7 cellular contexts compared by ENCODE assay signal in genomic region chr13:93819331-93819730, GRCh38.
"Had no signal": no experiment of that assay in that cellular context is flagged by ENCODE, and none has a peak within 500 bp of the region (broad histone marks: within the 10 kb centered on the region; RNA-seq: fewer than 3 reads in every experiment).

No MANE protein-coding gene starts in this region.

- H3K9me3 Mint-ChIP-seq: HFFc6 had no signal

- DNase-seq: GOT3, H7, HFFc6, IMR-90 had no signal

- H3K4me3 ChIP-seq: HAP-1, K562 had no signal

- H3K4me3 Mint-ChIP-seq: HFFc6 had no signal

- ATAC-seq: HCT116, K562 had no signal

- H3K36me3 ChIP-seq: HAP-1 had no signal

- H3K27ac Mint-ChIP-seq: HFFc6 had no signal

- H3K9me3 ChIP-seq: HAP-1 had no signal
